ENCODE assay signal across 16 cellular contexts in the genomic region with DNA sequence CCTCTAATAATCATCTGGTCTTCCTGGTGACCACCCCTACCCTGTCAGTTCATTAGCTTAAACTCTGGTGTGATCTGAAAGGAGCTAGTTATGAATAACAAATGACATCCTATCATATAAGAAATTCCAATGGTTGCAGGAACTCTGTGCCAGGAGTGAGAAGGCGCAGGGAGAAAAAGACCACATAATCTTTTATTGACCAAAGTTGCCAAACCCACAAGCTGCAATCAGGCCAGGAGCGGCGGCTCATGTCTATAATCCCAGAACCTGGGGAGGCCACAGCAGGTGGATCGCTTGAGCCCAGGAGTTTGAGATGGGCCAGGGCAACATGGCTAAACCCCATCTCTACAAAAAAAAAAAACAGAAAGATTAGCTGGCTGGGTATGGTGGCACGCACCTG. TPM values are rescaled to one million over a fixed set of nuclear protein-coding genes. Genes with fewer than 3 reads are reported as not detected.
DNase-seq lines count a peak whose midpoint lies in the region; ATAC-seq lines count a peak whose summit lies in the region.
"Had no signal": no experiment of that assay in that cellular context is flagged by ENCODE, and none has a peak within 500 bp of the region (broad histone marks: within the 10 kb centered on the region; RNA-seq: fewer than 3 reads in every experiment).

No MANE protein-coding gene starts in this region.

- peaks cover 71% of the 10 kb centered on the region for H3K4me1 Mint-ChIP-seq in stimulated activated naive CD8-positive, alpha-beta T cell treated with anti-CD3 and anti-CD28 coated beads, Interleukin-15, Interleukin-2, amounts not matched to agents 100 ng/mL and 50 ng/mL, for 24 hours (ENCODE audit: low read depth)
- H3K4me1 Mint-ChIP-seq in stimulated activated naive CD8-positive, alpha-beta T cell treated with anti-CD3 and anti-CD28 coated beads, Interleukin-15, amount 100 ng/mL, for 72 hours, result peaks cover 78% of the 10 kb centered on the region
- peaks cover 31% of the 10 kb centered on the region for H3K4me1 Mint-ChIP-seq in activated T-helper 2 cell treated with anti-CD3 and anti-CD28 coated beads, Interferon-gamma antibody, Interleukin-2, Interleukin-4, amounts not matched to agents 10 μg/mL and 5 μg/mL and 100 μg/mL, durations not matched to agents 14 hours and 24 hours and 36 hours (ENCODE audit: low read depth)
- peaks cover 36 to 87% (median 69%) of the 10 kb centered on the region in 7 donors for H3K4me1 Mint-ChIP-seq in naive thymus-derived CD4-positive, alpha-beta T cell

- no peak for DNase-seq in stimulated activated naive CD8-positive, alpha-beta T cell treated with anti-CD3 and anti-CD28 coated beads, Interleukin-15, amount 100 ng/mL, for 72 hours
- no peak for DNase-seq in activated T-helper 2 cell treated with anti-CD3 and anti-CD28 coated beads, Interferon-gamma antibody, Interleukin-2, Interleukin-4, amounts not matched to agents 10 μg/mL and 5 μg/mL and 100 μg/mL, durations not matched to agents 14 hours and 24 hours and 36 hours (ENCODE audit: low spot score)
- DNase-seq in naive thymus-derived CD4-positive, alpha-beta T cell, result no peak
- DNase-seq in G401 (ENCODE audit: low spot score) (no peak), NCI-H226 (no peak), DMS 273 treated with DMSO at 0.1 percent for 48 hours (lab: John Stamatoyannopoulos, UW) (no peak)
- DNase-seq: BE2C, NCI-H1930, NCI-H2171 treated with DMSO at 0.1 percent for 48 hours, NCI-H510A, NCI-H82, SHP77 had no signal

- POLR2A ChIA-PET in naive thymus-derived CD4-positive, alpha-beta T cell (lab: Charles Lee), result interaction anchor here (0.5 to 3.4 kb wide), 3 partner anchors 17 to 88 kb away, joined by 3 to 17 read pairs (median 3); no protein-coding TSS in a partner anchor

- ATAC-seq in stimulated activated naive CD8-positive, alpha-beta T cell treated with anti-CD3 and anti-CD28 coated beads, Interleukin-15, amount 100 ng/mL, for 72 hours, result no peak
- no peak for ATAC-seq in naive thymus-derived CD4-positive, alpha-beta T cell
- ATAC-seq: HCT116, Panc1 had no signal

- in situ Hi-C loops in G401 (cut with HindIII; ENCODE audit: low sequenced_read_pairs), result no loop called here

- no peaks in the 10 kb centered on the region for H3K27me3 ChIP-seq in naive thymus-derived CD4-positive, alpha-beta T cell (ENCODE audit: control insufficient read depth in 2 of 2, insufficient read depth in 2 of 2, low read length in 2 of 2)
- H3K27me3 ChIP-seq: BE2C had no signal

- H3K27ac ChIP-seq in naive thymus-derived CD4-positive, alpha-beta T cell (ENCODE audit: low read depth, low read length), result no peak overlapping the region

- peak overlapping the region; percentile 36 for H3K27ac Mint-ChIP-seq in stimulated activated naive CD8-positive, alpha-beta T cell treated with anti-CD3 and anti-CD28 coated beads, Interleukin-15, Interleukin-2, amounts not matched to agents 100 ng/mL and 50 ng/mL, for 24 hours
- peak overlapping the region in 1 of 2 donors; percentile 54 for H3K27ac Mint-ChIP-seq in stimulated activated naive CD8-positive, alpha-beta T cell treated with anti-CD3 and anti-CD28 coated beads, Interleukin-15, amount 100 ng/mL, for 72 hours
- H3K27ac Mint-ChIP-seq in activated T-helper 2 cell treated with anti-CD3 and anti-CD28 coated beads, Interferon-gamma antibody, Interleukin-2, Interleukin-4, amounts not matched to agents 10 μg/mL and 5 μg/mL and 100 μg/mL, durations not matched to agents 14 hours and 24 hours and 36 hours, result peak overlapping the region; percentile 55
- peak overlapping the region; percentile 4 to 91 (median 46) for H3K27ac Mint-ChIP-seq in naive thymus-derived CD4-positive, alpha-beta T cell

- intact Hi-C loops in activated T-helper 2 cell treated with anti-CD3 and anti-CD28 coated beads, Interferon-gamma antibody, Interleukin-2, Interleukin-4, amounts not matched to agents 10 μg/mL and 5 μg/mL and 100 μg/mL, durations not matched to agents 14 hours and 24 hours and 36 hours (cut with micrococcal nuclease), result no loop called here
- intact Hi-C loops in naive thymus-derived CD4-positive, alpha-beta T cell (cut with micrococcal nuclease), result loop anchor here in 1 of 2 donors (2.0 kb wide), 1 partner anchor 18 kb away; no protein-coding TSS in a partner anchor

- H3K36me3 Mint-ChIP-seq in stimulated activated naive CD8-positive, alpha-beta T cell treated with anti-CD3 and anti-CD28 coated beads, Interleukin-15, Interleukin-2, amounts not matched to agents 100 ng/mL and 50 ng/mL, for 24 hours (ENCODE audit: low read depth), result peaks cover 30% of the 10 kb centered on the region
- H3K36me3 Mint-ChIP-seq in activated T-helper 2 cell treated with anti-CD3 and anti-CD28 coated beads, Interferon-gamma antibody, Interleukin-2, Interleukin-4, amounts not matched to agents 10 μg/mL and 5 μg/mL and 100 μg/mL, durations not matched to agents 14 hours and 24 hours and 36 hours (ENCODE audit: low read depth), result peaks cover 17% of the 10 kb centered on the region
- peaks cover 0 to 3% (median 0%) of the 10 kb centered on the region in 5 donors for H3K36me3 Mint-ChIP-seq in naive thymus-derived CD4-positive, alpha-beta T cell

- no peaks in the 10 kb centered on the region for H3K27me3 Mint-ChIP-seq in stimulated activated naive CD8-positive, alpha-beta T cell treated with anti-CD3 and anti-CD28 coated beads, Interleukin-15, Interleukin-2, amounts not matched to agents 100 ng/mL and 50 ng/mL, for 24 hours
- no peaks in the 10 kb centered on the region for H3K27me3 Mint-ChIP-seq in stimulated activated naive CD8-positive, alpha-beta T cell treated with anti-CD3 and anti-CD28 coated beads, Interleukin-15, amount 100 ng/mL, for 72 hours
- H3K27me3 Mint-ChIP-seq in activated T-helper 2 cell treated with anti-CD3 and anti-CD28 coated beads, Interferon-gamma antibody, Interleukin-2, Interleukin-4, amounts not matched to agents 10 μg/mL and 5 μg/mL and 100 μg/mL, durations not matched to agents 14 hours and 24 hours and 36 hours (ENCODE audit: low read depth), result no peaks in the 10 kb centered on the region
- H3K27me3 Mint-ChIP-seq in naive thymus-derived CD4-positive, alpha-beta T cell, result no peaks in the 10 kb centered on the region
- H3K27me3 Mint-ChIP-seq: IgD-negative memory B cell had no signal

- no peak overlapping the region for H3K4me3 Mint-ChIP-seq in stimulated activated naive CD8-positive, alpha-beta T cell treated with anti-CD3 and anti-CD28 coated beads, Interleukin-15, Interleukin-2, amounts not matched to agents 100 ng/mL and 50 ng/mL, for 24 hours
- H3K4me3 Mint-ChIP-seq in stimulated activated naive CD8-positive, alpha-beta T cell treated with anti-CD3 and anti-CD28 coated beads, Interleukin-15, amount 100 ng/mL, for 72 hours, result no peak overlapping the region
- no peak overlapping the region for H3K4me3 Mint-ChIP-seq in activated T-helper 2 cell treated with anti-CD3 and anti-CD28 coated beads, Interferon-gamma antibody, Interleukin-2, Interleukin-4, amounts not matched to agents 10 μg/mL and 5 μg/mL and 100 μg/mL, durations not matched to agents 14 hours and 24 hours and 36 hours (ENCODE audit: low read depth)
- peak overlapping the region in 8 of 10 donors; percentile 17 to 64 (median 46) for H3K4me3 Mint-ChIP-seq in naive thymus-derived CD4-positive, alpha-beta T cell

- no peaks in the 10 kb centered on the region for H3K9me3 Mint-ChIP-seq in stimulated activated naive CD8-positive, alpha-beta T cell treated with anti-CD3 and anti-CD28 coated beads, Interleukin-15, Interleukin-2, amounts not matched to agents 100 ng/mL and 50 ng/mL, for 24 hours
- H3K9me3 Mint-ChIP-seq in stimulated activated naive CD8-positive, alpha-beta T cell treated with anti-CD3 and anti-CD28 coated beads, Interleukin-15, amount 100 ng/mL, for 72 hours, result no peaks in the 10 kb centered on the region
- H3K9me3 Mint-ChIP-seq in activated T-helper 2 cell treated with anti-CD3 and anti-CD28 coated beads, Interferon-gamma antibody, Interleukin-2, Interleukin-4, amounts not matched to agents 10 μg/mL and 5 μg/mL and 100 μg/mL, durations not matched to agents 14 hours and 24 hours and 36 hours, result no peaks in the 10 kb centered on the region
- H3K9me3 Mint-ChIP-seq in naive thymus-derived CD4-positive, alpha-beta T cell, result no peaks in the 10 kb centered on the region

- peaks cover 30 to 40% of the 10 kb centered on the region in 2 donors for H3K4me1 ChIP-seq in naive thymus-derived CD4-positive, alpha-beta T cell (ENCODE audit: control insufficient read depth in 2 of 2, insufficient read depth in 2 of 2, low read length in 2 of 2)

- no peaks in the 10 kb centered on the region for H3K36me3 ChIP-seq in naive thymus-derived CD4-positive, alpha-beta T cell (ENCODE audit: control insufficient read depth in 2 of 3, insufficient read depth in 3 of 3, low read length in 3 of 3)

- H3K9me3 ChIP-seq in naive thymus-derived CD4-positive, alpha-beta T cell (ENCODE audit: control insufficient read depth in 2 of 3, low read length in 3 of 3), result no peaks in the 10 kb centered on the region
- H3K9me3 ChIP-seq: BE2C had no signal

- H3K4me3 ChIP-seq in naive thymus-derived CD4-positive, alpha-beta T cell (ENCODE audit: low read length), result no peak overlapping the region

- CTCF ChIA-PET in naive thymus-derived CD4-positive, alpha-beta T cell (lab: Charles Lee), result interaction anchor here (0.8 to 1.4 kb wide), 2 partner anchors 13 to 64 kb away, joined by 4 to 5 read pairs; no protein-coding TSS in a partner anchor

RNA-seq across cellular contexts. Expression of a gene that starts 23.4 kb away (rescaled TPM):
- total RNA-seq in activated T-helper 2 cell treated with anti-CD3 and anti-CD28 coated beads, Interferon-gamma antibody, Interleukin-2, Interleukin-4, amounts not matched to agents 10 μg/mL and 5 μg/mL and 100 μg/mL, durations not matched to agents 14 hours and 24 hours and 36 hours, result 142 and 144 TPM in 2 replicates
- 100 to 1,000 TPM; 178 to 254 (median 240) TPM for total RNA-seq in naive thymus-derived CD4-positive, alpha-beta T cell
- 10 to 100 TPM in 1 of 2 donors, 1 to 10 TPM in 1; 8.7 to 28.4 TPM for polyA plus RNA-seq in naive thymus-derived CD4-positive, alpha-beta T cell
- total RNA-seq in G401 (2014; rRNA removed; shearing (Covaris generic)), result 42.6 and 55.3 TPM in 2 replicates

RNA-seq across cellular contexts. Expression of a gene that starts 41.3 kb away (rescaled TPM):
- 115 and 125 TPM in 2 replicates for total RNA-seq in activated T-helper 2 cell treated with anti-CD3 and anti-CD28 coated beads, Interferon-gamma antibody, Interleukin-2, Interleukin-4, amounts not matched to agents 10 μg/mL and 5 μg/mL and 100 μg/mL, durations not matched to agents 14 hours and 24 hours and 36 hours
- total RNA-seq in naive thymus-derived CD4-positive, alpha-beta T cell, result 100 to 1,000 TPM; 129 to 181 (median 170) TPM
- polyA plus RNA-seq in naive thymus-derived CD4-positive, alpha-beta T cell, result 10 to 100 TPM; 48.6 to 56.6 TPM
- total RNA-seq in G401 (2014; rRNA removed; shearing (Covaris generic)), result 117 and 125 TPM in 2 replicates

Comparison
In these comparisons a context has a peak if more than half of its experiments do, and no peak if none do; other contexts are left out.
1. H3K4me3 Mint-ChIP-seq: peak in naive thymus-derived CD4-positive, alpha-beta T cell (8 of 10); none in stimulated activated naive CD8-positive, alpha-beta T cell treated with anti-CD3 and anti-CD28 coated beads, Interleukin-15, Interleukin-2, amounts not matched to agents 100 ng/mL and 50 ng/mL, for 24 hours (single experiment), stimulated activated naive CD8-positive, alpha-beta T cell treated with anti-CD3 and anti-CD28 coated beads, Interleukin-15, amount 100 ng/mL, for 72 hours (0 of 2) and activated T-helper 2 cell treated with anti-CD3 and anti-CD28 coated beads, Interferon-gamma antibody, Interleukin-2, Interleukin-4, amounts not matched to agents 10 μg/mL and 5 μg/mL and 100 μg/mL, durations not matched to agents 14 hours and 24 hours and 36 hours (single experiment).